Comparison of ENCODE assay signal across 24 cellular contexts in the genomic region with DNA sequence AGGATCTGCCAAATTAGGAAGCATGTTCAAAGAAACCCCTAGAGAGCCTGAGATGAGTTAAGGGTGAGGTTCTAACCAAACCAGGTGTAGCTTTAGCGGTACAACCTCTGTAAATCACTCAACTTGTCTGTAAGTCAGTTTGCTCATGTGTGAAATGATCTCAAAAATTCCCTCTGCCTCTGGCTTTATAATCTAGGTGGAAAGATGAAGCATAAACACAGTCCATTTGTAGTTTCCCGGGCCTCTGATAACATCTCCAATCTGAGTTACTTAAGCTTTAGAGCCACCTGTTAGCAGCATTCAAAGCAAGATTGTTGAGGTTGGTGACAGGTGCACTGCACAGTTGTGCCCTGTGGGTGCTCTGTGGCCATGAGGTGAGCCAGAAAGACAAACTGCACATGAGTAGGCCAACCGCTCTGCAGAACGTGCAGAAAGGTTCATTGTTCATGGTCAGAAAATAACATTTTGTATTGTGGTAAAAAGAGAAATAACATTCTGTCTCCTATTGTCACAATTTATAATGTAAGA. TPM values are rescaled to one million over a fixed set of nuclear protein-coding genes. Genes with fewer than 3 reads are reported as not detected.
DNase-seq lines count a peak whose midpoint lies in the region; FAIRE-seq and TF ChIP-seq lines count a peak whose summit lies in the region.
"Had no signal": no experiment of that assay in that cellular context is flagged by ENCODE, and none has a peak within 500 bp of the region (broad histone marks: within the 10 kb centered on the region; RNA-seq: fewer than 3 reads in every experiment).

No MANE protein-coding gene starts in this region.

- H3K4me1 ChIP-seq in astrocyte (ENCODE audit: insufficient read depth, low read length) = peaks cover 49% of the 10 kb centered on the region
- peaks cover 0 to 76% (median 58%) of the 10 kb centered on the region in 4 donors for H3K4me1 ChIP-seq in tibial artery
- H3K4me1 ChIP-seq: A549, colonic mucosa, parathyroid adenoma had no signal

- H3K36me3 ChIP-seq in astrocyte (ENCODE audit: insufficient read depth, low read length) = no peaks in the 10 kb centered on the region
- peaks cover 30 to 32% (median 30%) of the 10 kb centered on the region in 3 donors for H3K36me3 ChIP-seq in tibial artery
- H3K36me3 ChIP-seq: colonic mucosa had no signal

- H3K4me1 Mint-ChIP-seq in astrocyte (ENCODE audit: low read depth, unreplicated experiment) (peaks cover 41% of the 10 kb centered on the region), progenitor cell of endocrine pancreas (ENCODE audit: low read depth) (peaks cover 6% of the 10 kb centered on the region)

- H3K9me3 Mint-ChIP-seq in astrocyte (ENCODE audit: unreplicated experiment) (peaks cover under 1% of the 10 kb centered on the region), progenitor cell of endocrine pancreas (ENCODE audit: low read depth) (no peaks in the 10 kb centered on the region)
- H3K9me3 Mint-ChIP-seq: activated T-cell treated with anti-CD3 and anti-CD28 coated beads, Interleukin-2, amount 50 U/mL, for 24 hours; H9; nephron progenitor cell had no signal

- H3K4me3 Mint-ChIP-seq in astrocyte (ENCODE audit: unreplicated experiment) = peak overlapping the region; percentile 37
- no peak overlapping the region for H3K4me3 Mint-ChIP-seq in progenitor cell of endocrine pancreas (ENCODE audit: low read depth)
- H3K4me3 Mint-ChIP-seq: activated T-cell treated with anti-CD3 and anti-CD28 coated beads, Interleukin-2, amount 50 U/mL, for 24 hours; H9; nephron progenitor cell had no signal

- intact Hi-C loops in tibial artery (cut with DNase I; ENCODE audit: low total_unique reads) = no loop called here

- H3K9ac ChIP-seq in astrocyte (ENCODE audit: low read length) = no peak overlapping the region
- H3K9ac ChIP-seq: parathyroid adenoma, SK-N-SH had no signal

- no peak overlapping the region for H3K4me2 ChIP-seq in astrocyte (ENCODE audit: low read length)
- H3K4me2 ChIP-seq: A549, SK-N-SH had no signal

- H3K27me3 Mint-ChIP-seq in astrocyte (ENCODE audit: low read depth, unreplicated experiment) = no peaks in the 10 kb centered on the region
- H3K27me3 Mint-ChIP-seq in progenitor cell of endocrine pancreas = peaks cover under 1% of the 10 kb centered on the region

- H3K36me3 Mint-ChIP-seq in astrocyte (ENCODE audit: low read depth, unreplicated experiment) = peaks cover 17% of the 10 kb centered on the region
- H3K36me3 Mint-ChIP-seq in progenitor cell of endocrine pancreas (ENCODE audit: insufficient read depth) = no peaks in the 10 kb centered on the region

- H3K79me2 ChIP-seq in astrocyte (ENCODE audit: insufficient read depth, low read length) = no peaks in the 10 kb centered on the region
- H3K79me2 ChIP-seq: parathyroid adenoma had no signal

- no peak overlapping the region for H2AFZ ChIP-seq in astrocyte (ENCODE audit: low read depth, low read length)
- H2AFZ ChIP-seq: parathyroid adenoma had no signal

- FAIRE-seq in astrocyte (lab: Jason Lieb, UNC) = no peak
- FAIRE-seq: A549, GM12878, islet of Langerhans had no signal

- no peak overlapping the region for H3K4me3 ChIP-seq in astrocyte (ENCODE audit: insufficient read depth, low read depth, low read length)
- H3K4me3 ChIP-seq in tibial artery = no peak overlapping the region
- H3K4me3 ChIP-seq: A549, colonic mucosa, GM12878, vagina had no signal

- no peak overlapping the region for H3K27ac Mint-ChIP-seq in astrocyte (ENCODE audit: unreplicated experiment)
- H3K27ac Mint-ChIP-seq in progenitor cell of endocrine pancreas = peak overlapping the region; percentile 38
- H3K27ac Mint-ChIP-seq: activated T-cell treated with anti-CD3 and anti-CD28 coated beads, Interleukin-2, amount 50 U/mL, for 24 hours; H9; nephron progenitor cell had no signal

- TF ChIP-seq CTCF in astrocyte (IDR thresholded peaks at IDR 0.05; ENCODE audit: insufficient read depth, low read depth, low read length) (no peak), progenitor cell of endocrine pancreas (IDR thresholded peaks at IDR 0.05; ENCODE audit: unreplicated experiment) (no peak), tibial artery (IDR thresholded peaks at IDR 0.05) (no peak)

- H3K9me3 ChIP-seq in astrocyte (ENCODE audit: insufficient read depth, low read depth, low read length) = no peaks in the 10 kb centered on the region
- H3K9me3 ChIP-seq in tibial artery = no peaks in the 10 kb centered on the region
- H3K9me3 ChIP-seq: A549, colonic mucosa, SK-N-SH, vagina had no signal

- H3K27me3 ChIP-seq in astrocyte (ENCODE audit: insufficient read depth, low read length) = no peaks in the 10 kb centered on the region
- no peaks in the 10 kb centered on the region for H3K27me3 ChIP-seq in tibial artery
- H3K27me3 ChIP-seq: colonic mucosa, vagina had no signal

- H4K20me1 ChIP-seq in astrocyte (ENCODE audit: insufficient read depth, low read length) = no peaks in the 10 kb centered on the region

- peak; percentile 63 for DNase-seq in NCI-H2107 treated with DMSO at 0.1 percent for 48 hours (lab: John Stamatoyannopoulos, UW; ENCODE audit: unreplicated experiment)
- no peak for DNase-seq in NCI-H2107 (lab: John Stamatoyannopoulos, UW)
- DNase-seq in astrocyte (ENCODE audit: low read depth) = no peak
- DNase-seq in progenitor cell of endocrine pancreas (ENCODE audit: low spot score, unreplicated experiment) = no peak
- DNase-seq in tibial artery = no peak
- DNase-seq in NCI-H526 treated with DMSO at 0.1 percent for 48 hours (lab: John Stamatoyannopoulos, UW) = no peak
- DNase-seq in T1000 (lab: John Stamatoyannopoulos, UW) = no peak
- DNase-seq in HT-29 (ENCODE audit: low spot score) = no peak
- DNase-seq: activated CD4-positive, alpha-beta T cell treated with anti-CD3 and anti-CD28 coated beads for 48 hours; activated T-cell treated with anti-CD3 and anti-CD28 coated beads, Interleukin-2, amount 50 U/mL, for 24 hours; colonic mucosa; H9; Kasumi-1; midbrain; NCI-H748 treated with DMSO at 0.1 percent for 48 hours; nephron progenitor cell; SK-N-SH; stimulated activated CD4-positive, alpha-beta T cell treated with anti-CD3 and anti-CD28 coated beads, Interleukin-1b, Interleukin-23, amount 100 ng/mL, for 48 hours had no signal

- no peak overlapping the region for H3K27ac ChIP-seq in astrocyte (ENCODE audit: low read depth, low read length)
- peak overlapping the region; percentile 79 to 84 for H3K27ac ChIP-seq in tibial artery
- H3K27ac ChIP-seq: A549, colonic mucosa, parathyroid adenoma, vagina, VCaP had no signal

RNA-seq across cellular contexts. Expression of a gene that starts 53.7 kb away (rescaled TPM):
- total RNA-seq in astrocyte (14.7 and 16.0 TPM in 2 replicates), progenitor cell of endocrine pancreas (15.9 and 17.5 TPM in 2 replicates)
- total RNA-seq in HT-29 (2014; rRNA removed; shearing (Covaris generic)) = 0.34 and 2.4 TPM in 2 replicates
